Comparison of ENCODE assay signal across 27 cellular contexts in genomic region chr17:73519011-73519410, GRCh38.
"Had no signal": no experiment of that assay in that cellular context is flagged by ENCODE, and none has a peak within 500 bp of the region (broad histone marks: within the 10 kb centered on the region; RNA-seq: fewer than 3 reads in every experiment).

No MANE protein-coding gene starts in this region.

- H3K36me3 ChIP-seq: neural progenitor cell, neutrophil, ovary, right lobe of liver, sigmoid colon, stomach, thoracic aorta, thyroid gland, tibial nerve, upper lobe of left lung, uterus had no signal

- H3K9me3 Mint-ChIP-seq: naive thymus-derived CD4-positive, alpha-beta T cell; natural killer cell; nephron; neural progenitor cell; stimulated activated memory B cell treated with anti-CD40 and anti-IgM and Interleukin-4, amounts not matched to agents 10 μg/mL and 1 μg/mL and 100 μg/mL, for 72 hours; stimulated activated naive CD8-positive, alpha-beta T cell treated with anti-CD3 and anti-CD28 coated beads, Interleukin-15, Interleukin-2, amounts not matched to agents 100 ng/mL and 50 ng/mL, for 24 hours had no signal

- H3K36me3 Mint-ChIP-seq: naive thymus-derived CD4-positive, alpha-beta T cell; natural killer cell had no signal

- H3K4me1 ChIP-seq: parathyroid adenoma, psoas muscle, right lobe of liver, sigmoid colon, stomach, thyroid gland, upper lobe of left lung, uterus had no signal

- H3K4me1 Mint-ChIP-seq: natural killer cell had no signal

- FAIRE-seq: small intestine had no signal

- H3K27ac Mint-ChIP-seq: naive thymus-derived CD4-positive, alpha-beta T cell; natural killer cell; nephron; neural progenitor cell; progenitor cell of endocrine pancreas; stimulated activated memory B cell treated with anti-CD40 and anti-IgM and Interleukin-4, amounts not matched to agents 10 μg/mL and 1 μg/mL and 100 μg/mL, for 72 hours; stimulated activated naive CD8-positive, alpha-beta T cell treated with anti-CD3 and anti-CD28 coated beads, Interleukin-15, Interleukin-2, amounts not matched to agents 100 ng/mL and 50 ng/mL, for 24 hours had no signal

- H3K4me3 Mint-ChIP-seq: naive thymus-derived CD4-positive, alpha-beta T cell; natural killer cell; nephron; neural progenitor cell; stimulated activated memory B cell treated with anti-CD40 and anti-IgM and Interleukin-4, amounts not matched to agents 10 μg/mL and 1 μg/mL and 100 μg/mL, for 72 hours; stimulated activated naive CD8-positive, alpha-beta T cell treated with anti-CD3 and anti-CD28 coated beads, Interleukin-15, Interleukin-2, amounts not matched to agents 100 ng/mL and 50 ng/mL, for 24 hours had no signal

- H3K27me3 Mint-ChIP-seq: naive thymus-derived CD4-positive, alpha-beta T cell; stimulated activated memory B cell treated with anti-CD40 and anti-IgM and Interleukin-4, amounts not matched to agents 10 μg/mL and 1 μg/mL and 100 μg/mL, for 72 hours; stimulated activated naive CD8-positive, alpha-beta T cell treated with anti-CD3 and anti-CD28 coated beads, Interleukin-15, Interleukin-2, amounts not matched to agents 100 ng/mL and 50 ng/mL, for 24 hours had no signal

- H3K27ac ChIP-seq: neural progenitor cell, neutrophil, ovary, parathyroid adenoma, psoas muscle, right lobe of liver, sigmoid colon, stomach, thoracic aorta, thyroid gland, tibial nerve, upper lobe of left lung, uterus had no signal

- DNase-seq: naive thymus-derived CD4-positive, alpha-beta T cell; natural killer cell; nucleus accumbens; ovary; right lobe of liver; sigmoid colon; small intestine; stimulated activated CD4-positive, alpha-beta T cell treated with anti-CD3 and anti-CD28 coated beads, Interleukin-1b, Interleukin-23, amount 100 ng/mL, for 48 hours; stimulated activated CD4-positive, alpha-beta T cell treated with anti-CD3 and anti-CD28 coated beads, Interleukin-4, amount 100 ng/mL, for 1 hour; stimulated activated CD4-positive, alpha-beta T cell treated with anti-CD3 and anti-CD28 coated beads, Interleukin-4, amount 100 ng/mL, for 4 hours; stimulated activated CD8-positive, alpha-beta memory T cell treated with anti-CD3 and anti-CD28 coated beads, Interleukin-4, amount 100 ng/mL, for 48 hours; stimulated activated naive CD4-positive, alpha-beta T cell; stomach; thyroid gland; trophoblast cell; upper lobe of left lung; uterus had no signal

- H3K4me3 ChIP-seq: neural progenitor cell, ovary, psoas muscle, right lobe of liver, sigmoid colon, stomach, thoracic aorta, thyroid gland, tibial nerve, upper lobe of left lung, uterus had no signal

- H2AFZ ChIP-seq: neural progenitor cell, parathyroid adenoma had no signal

- H3K27me3 ChIP-seq: neural progenitor cell, neutrophil, ovary, right lobe of liver, sigmoid colon, stomach, thyroid gland, tibial nerve, upper lobe of left lung, uterus had no signal

- H3K4me2 ChIP-seq: neural progenitor cell had no signal

- H3K79me2 ChIP-seq: parathyroid adenoma had no signal

- H3K9me3 ChIP-seq: neutrophil, ovary, psoas muscle, right lobe of liver, sigmoid colon, stomach, thoracic aorta, thyroid gland, tibial nerve, upper lobe of left lung, uterus had no signal

- H3K9ac ChIP-seq: neural progenitor cell, parathyroid adenoma had no signal
